ENCODE assay signal across 1 cellular context in the genomic region with DNA sequence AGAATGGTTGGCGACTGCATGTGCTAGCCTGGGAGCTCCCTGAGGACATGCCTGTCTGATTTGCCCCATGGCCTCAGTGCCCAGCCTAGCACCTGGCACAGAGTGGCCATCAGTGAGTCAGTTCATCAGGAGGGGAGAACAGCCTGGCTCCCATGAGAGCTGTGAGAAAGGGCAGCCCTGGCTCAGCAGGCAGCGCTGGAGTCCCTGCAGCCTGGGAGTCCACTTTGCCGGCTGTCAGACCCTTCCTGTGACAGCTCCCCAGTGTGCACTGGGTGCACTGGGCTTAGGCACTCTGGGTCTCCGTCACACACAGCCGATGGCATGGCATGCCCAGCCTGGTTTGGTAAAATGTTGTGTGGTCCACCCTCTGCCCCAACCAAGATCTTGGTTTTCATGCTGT.
TF ChIP-seq lines count a peak whose summit lies in the region.

No MANE protein-coding gene starts in this region.

TF ChIP-seq in GM12891, 5 proteins besides CTCF, POLR2A, EP300 and RAD21:
- TF ChIP-seq PAX5 (IDR thresholded peaks at IDR 0.05; ENCODE audit: insufficient read depth, low read length, severe bottlenecking): no peak
- no peak for TF ChIP-seq TAF1 (IDR thresholded peaks at IDR 0.05; ENCODE audit: low read depth, low read length)
- no peak for TF ChIP-seq SPI1 (IDR thresholded peaks at IDR 0.05; ENCODE audit: low read depth, low read length)
